ENCODE assay signal across 8 cellular contexts in the genomic region with DNA sequence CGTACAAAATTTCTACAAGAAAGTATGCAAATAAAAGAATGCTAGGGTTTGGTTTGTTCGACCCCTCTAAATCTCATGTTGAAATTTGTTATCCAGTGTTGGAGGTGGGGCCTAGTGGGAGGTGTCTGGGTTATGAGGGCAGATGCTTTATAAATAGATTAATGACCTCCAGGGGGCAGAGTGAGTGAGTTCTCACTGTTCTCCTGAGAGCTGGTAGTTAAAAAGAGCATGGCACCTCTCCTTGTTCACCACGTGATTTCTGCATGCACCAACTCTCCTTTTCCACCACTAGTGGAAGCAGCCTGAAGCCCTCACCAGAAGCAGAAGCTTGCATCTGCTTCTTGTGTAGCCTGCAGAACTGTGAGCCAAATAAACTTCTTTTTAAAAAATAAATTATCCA. TPM values are rescaled to one million over a fixed set of nuclear protein-coding genes. Genes with fewer than 3 reads are reported as not detected.
DNase-seq lines count a peak whose midpoint lies in the region; ATAC-seq, FAIRE-seq and TF ChIP-seq lines count a peak whose summit lies in the region.

No MANE protein-coding gene starts in this region.

- H3K4me1 ChIP-seq in pancreas: no peaks in the 10 kb centered on the region

- intact Hi-C loops in pancreas (cut with DNase I): no loop called here

- H3K9me3 ChIP-seq in pancreas: no peaks in the 10 kb centered on the region

- H3K4me3 Mint-ChIP-seq in activated T-helper 17 cell treated with anti-CD3 and anti-CD28 coated beads, Interleukin-2, amount 50 U/mL, for 72 hours: no peak overlapping the region

- TF ChIP-seq CTCF in pancreas (IDR thresholded peaks at IDR 0.05): peak in 2 of 4 donors; percentile 23 to 29

- peak; percentile 65 for ATAC-seq in HG02759 (IDR thresholded peaks at IDR 0.05; ENCODE audit: unreplicated experiment)
- peak; percentile 35 for ATAC-seq in activated T-helper 17 cell treated with anti-CD3 and anti-CD28 coated beads, Interleukin-2, amount 50 U/mL, for 72 hours (replicated peaks)
- ATAC-seq in pancreas: peak; percentile 72 to 88 (median 80)

- DNase-seq in stimulated activated CD4-positive, alpha-beta T cell treated with anti-CD3 and anti-CD28 coated beads, Interleukin-15, amount 100 ng/mL, for 24 hours: peak; percentile 14
- DNase-seq in stimulated activated CD4-positive, alpha-beta T cell treated with anti-CD3 and anti-CD28 coated beads, Interleukin-4, amount 100 ng/mL, for 24 hours: no peak
- DNase-seq in MV-4-11 (lab: John Stamatoyannopoulos, UW) (peak; percentile 55), pancreas (peak in 3 of 6 donors; percentile 16 to 45 (median 20)), NCI-H1436 treated with DMSO at 0.1 percent for 48 hours (lab: John Stamatoyannopoulos, UW) (no peak)
- no peak for DNase-seq in activated CD4-positive, CD25-positive, alpha-beta regulatory T cell (lab: John Stamatoyannopoulos, UW)

- H3K9me3 Mint-ChIP-seq in activated T-helper 17 cell treated with anti-CD3 and anti-CD28 coated beads, Interleukin-2, amount 50 U/mL, for 72 hours: no peaks in the 10 kb centered on the region

- H3K36me3 ChIP-seq in pancreas: no peaks in the 10 kb centered on the region

- 59 to 68% methylated on average over 3 of the region's 3 CpGs for WGBS in pancreas, 2 donors

- no peaks in the 10 kb centered on the region for H3K27me3 ChIP-seq in pancreas

- FAIRE-seq in pancreas (lab: Jason Lieb, UNC): no peak

- no peak overlapping the region for H3K27ac ChIP-seq in pancreas

- H3K4me1 Mint-ChIP-seq in activated T-helper 17 cell treated with anti-CD3 and anti-CD28 coated beads, Interleukin-2, amount 50 U/mL, for 72 hours: no peaks in the 10 kb centered on the region

- no peak overlapping the region for H3K4me3 ChIP-seq in pancreas

- H3K36me3 Mint-ChIP-seq in activated T-helper 17 cell treated with anti-CD3 and anti-CD28 coated beads, Interleukin-2, amount 50 U/mL, for 72 hours (ENCODE audit: low read depth): no peaks in the 10 kb centered on the region

- no peaks in the 10 kb centered on the region for H3K27me3 Mint-ChIP-seq in activated T-helper 17 cell treated with anti-CD3 and anti-CD28 coated beads, Interleukin-2, amount 50 U/mL, for 72 hours

- H3K27ac Mint-ChIP-seq in activated T-helper 17 cell treated with anti-CD3 and anti-CD28 coated beads, Interleukin-2, amount 50 U/mL, for 72 hours: no peak overlapping the region

RNA-seq across cellular contexts. Expression of a gene that starts 50.4 kb away (rescaled TPM):
- not detected for total RNA-seq in activated T-helper 17 cell treated with anti-CD3 and anti-CD28 coated beads, Interleukin-2, amount 50 U/mL, for 72 hours
- not detected for total RNA-seq in pancreas
- under 1 TPM in 1 of 2 donors, not detected in 1; 0.15 TPM for polyA plus RNA-seq in pancreas

Comparison
In these comparisons a context has a peak if more than half of its experiments do, and no peak if none do; other contexts are left out.
1. DNase-seq: peak in stimulated activated CD4-positive, alpha-beta T cell treated with anti-CD3 and anti-CD28 coated beads, Interleukin-15, amount 100 ng/mL, for 24 hours (single experiment) and MV-4-11 (single experiment); none in stimulated activated CD4-positive, alpha-beta T cell treated with anti-CD3 and anti-CD28 coated beads, Interleukin-4, amount 100 ng/mL, for 24 hours (single experiment), activated CD4-positive, CD25-positive, alpha-beta regulatory T cell (0 of 4) and NCI-H1436 treated with DMSO at 0.1 percent for 48 hours (single experiment).
2. Peak in every context shown above with its lines, with median percentiles within 50 percentile points of each other: ATAC-seq.